ENCODE assay signal across 8 cellular contexts in the genomic region with DNA sequence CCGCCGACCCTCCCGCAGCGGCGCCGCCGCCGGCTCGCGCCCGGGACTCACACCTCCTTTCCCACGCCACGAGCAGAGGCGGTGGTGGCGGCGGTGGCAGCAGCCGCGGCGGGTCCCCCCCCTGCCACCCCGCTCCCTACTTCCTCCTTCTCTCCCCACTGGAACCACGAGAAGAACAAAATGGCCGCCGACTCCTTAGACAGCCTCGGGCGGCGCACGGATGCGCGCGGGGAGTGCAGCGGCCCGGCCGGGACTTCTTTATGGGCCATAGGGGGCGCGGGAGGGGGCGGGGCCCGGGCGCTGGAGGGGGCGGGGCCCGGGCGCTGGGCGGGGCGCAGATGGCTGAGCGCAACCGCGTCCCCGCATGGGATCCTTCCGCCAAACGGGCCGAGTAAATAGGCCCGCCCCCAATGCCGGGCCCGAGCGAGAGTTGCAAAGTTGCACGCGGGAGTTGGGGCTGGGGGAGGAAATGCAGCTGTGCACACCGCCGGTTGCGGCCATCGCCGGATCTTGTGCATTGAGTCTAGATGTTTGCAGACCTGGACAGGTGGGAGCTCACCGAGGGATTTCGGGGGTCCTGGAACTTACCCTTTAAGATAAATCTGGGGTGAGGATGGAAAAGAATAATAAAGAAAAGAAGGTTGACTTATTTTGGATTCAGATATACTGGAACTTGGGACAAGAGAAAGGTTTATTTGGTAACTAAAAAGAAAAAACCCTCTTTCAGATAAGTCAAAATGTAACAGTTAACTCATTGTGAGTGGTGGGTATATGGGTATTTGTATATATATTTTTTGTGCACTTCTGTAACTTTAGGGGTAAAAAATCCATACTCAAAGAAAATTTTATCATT. TPM values are rescaled to one million over a fixed set of nuclear protein-coding genes. Genes with fewer than 3 reads are reported as not detected.
DNase-seq lines count a peak whose midpoint lies in the region; ATAC-seq, FAIRE-seq and TF ChIP-seq lines count a peak whose summit lies in the region.

TSS of gene PPP1CC (minus strand) at position 174 of the 853 bp plus-strand sequence. CDS start 184 bp downstream, outside the sequence.

- peaks cover 47% of the 10 kb centered on the region for H3K79me2 ChIP-seq in Karpas-422 (ENCODE audit: low read length)

- intact Hi-C loops in esophagus squamous epithelium (cut with DNase I) = no loop called here

- H3K9me2 ChIP-seq in Karpas-422 (replicated peaks; ENCODE audit: insufficient read depth, low read length) = no peaks in the 10 kb centered on the region

- peak in 1 of 6 experiments; percentile 3 for TF ChIP-seq CTCF in esophagus squamous epithelium (IDR thresholded peaks at IDR 0.05)

- H3K4me1 Mint-ChIP-seq in activated T-cell treated with anti-CD3 and anti-CD28 coated beads, Interleukin-2, amount 50 U/mL, for 72 hours (ENCODE audit: low read depth) = peaks cover 45% of the 10 kb centered on the region

- peaks cover 41% of the 10 kb centered on the region for H4K20me1 ChIP-seq in Karpas-422 (ENCODE audit: insufficient read depth, low read depth, low read length)

- peak within 1 kb of the TSS; percentile 84 for H3K4me3 ChIP-seq in Karpas-422 (ENCODE audit: low read length)
- H3K4me3 ChIP-seq in esophagus squamous epithelium = peak within 1 kb of the TSS; percentile 78 to 98 (median 86)

- no peaks in the 10 kb centered on the region for H3K27me3 ChIP-seq in Karpas-422 (ENCODE audit: low read length)
- no peaks in the 10 kb centered on the region for H3K27me3 ChIP-seq in esophagus squamous epithelium

- H3K4me3 Mint-ChIP-seq in activated T-cell treated with anti-CD3 and anti-CD28 coated beads, Interleukin-2, amount 50 U/mL, for 72 hours = peak within 1 kb of the TSS; percentile 99 to 100

- peaks cover 42% of the 10 kb centered on the region for H3K4me1 ChIP-seq in Karpas-422 (ENCODE audit: low read length)
- H3K4me1 ChIP-seq in esophagus squamous epithelium = peaks cover 0 to 65% (median 38%) of the 10 kb centered on the region in 3 donors

- H3K27ac Mint-ChIP-seq in activated T-cell treated with anti-CD3 and anti-CD28 coated beads, Interleukin-2, amount 50 U/mL, for 72 hours = peak within 1 kb of the TSS; percentile 99

- H3K36me3 ChIP-seq in Karpas-422 (ENCODE audit: insufficient read depth, low read length) = peaks cover 13% of the 10 kb centered on the region; the same call in 1 of the 2 replicates
- H3K36me3 ChIP-seq in esophagus squamous epithelium = no peaks in the 10 kb centered on the region

- peak within 1 kb of the TSS; percentile 97 for H3K4me2 ChIP-seq in Karpas-422 (ENCODE audit: low read depth, low read length, poor library complexity, severe bottlenecking)

- peak within 1 kb of the TSS; percentile 94 for H3K9ac ChIP-seq in Karpas-422 (ENCODE audit: low read length)

- H3K27ac ChIP-seq in Karpas-422 (ENCODE audit: low read length) = peak within 1 kb of the TSS; percentile 76
- H3K27ac ChIP-seq in esophagus squamous epithelium = peak within 1 kb of the TSS; percentile 92 to 98 (median 94)

- FAIRE-seq in RCC 7860 (lab: Jason Lieb, UNC) = no peak

- H3K27me3 Mint-ChIP-seq in activated T-cell treated with anti-CD3 and anti-CD28 coated beads, Interleukin-2, amount 50 U/mL, for 72 hours (ENCODE audit: low read depth) = no peaks in the 10 kb centered on the region

- H3K9me3 Mint-ChIP-seq in activated T-cell treated with anti-CD3 and anti-CD28 coated beads, Interleukin-2, amount 50 U/mL, for 72 hours = no peaks in the 10 kb centered on the region

- TF ChIP-seq POLR2A in esophagus squamous epithelium (IDR thresholded peaks at IDR 0.05) = peak in 3 of 4 donors; percentile 17 to 85 (median 80)

- 0 to 1% methylated on average over 8 to 10 of the region's 63 CpGs for WGBS in esophagus squamous epithelium, 2 donors

- DNase-seq in DMS153 (lab: John Stamatoyannopoulos, UW) = peak; percentile 90
- peak; percentile 98 for DNase-seq in Karpas-422
- peak; percentile 79 for DNase-seq in RCC 7860 (ENCODE audit: low spot score)
- peak; percentile 93 to 94 for DNase-seq in activated T-cell treated with anti-CD3 and anti-CD28 coated beads, Interleukin-2, amount 50 U/mL, for 72 hours
- peak; percentile 62 for DNase-seq in esophagus squamous epithelium (lab: John Stamatoyannopoulos, UW)
- DNase-seq in myocyte (ENCODE audit: low read depth) = peak; percentile 95
- peak; percentile 86 to 89 for DNase-seq in stimulated activated CD8-positive, alpha-beta memory T cell treated with anti-CD3 and anti-CD28 coated beads, Interleukin-7, amount 100 ng/mL, for 4 hours (ENCODE audit: low read depth in 2 of 2)

- H3K9me3 ChIP-seq in Karpas-422 (ENCODE audit: low read length) (no peaks in the 10 kb centered on the region), esophagus squamous epithelium (no peaks in the 10 kb centered on the region)

- peaks cover 10 to 19% of the 10 kb centered on the region in 2 donors for H3K36me3 Mint-ChIP-seq in activated T-cell treated with anti-CD3 and anti-CD28 coated beads, Interleukin-2, amount 50 U/mL, for 72 hours (ENCODE audit: insufficient read depth in 2 of 2)

- H2AFZ ChIP-seq in Karpas-422 (ENCODE audit: low read length) = peak within 1 kb of the TSS; percentile 98

- peak; percentile 72 for ATAC-seq in GM21786 (IDR thresholded peaks at IDR 0.05; ENCODE audit: unreplicated experiment)
- ATAC-seq in activated T-cell treated with anti-CD3 and anti-CD28 coated beads, Interleukin-2, amount 50 U/mL, for 72 hours (replicated peaks in 1 of 2) = peak; percentile 87 to 90

RNA-seq across cellular contexts. Expression of gene PPP1CC, which starts in this region (rescaled TPM):
- 128 and 248 TPM in 2 replicates for total RNA-seq in Karpas-422 (2014; rRNA removed; shearing (Covaris generic); ENCODE audit: low replicate concordance)
- 100 to 1,000 TPM; 302 to 332 TPM for total RNA-seq in activated T-cell treated with anti-CD3 and anti-CD28 coated beads, Interleukin-2, amount 50 U/mL, for 72 hours
- 100 to 1,000 TPM in 3 of 4 donors, 10 to 100 TPM in 1; 55.3 to 127 (median 114) TPM for total RNA-seq in esophagus squamous epithelium
- 104 and 120 TPM in 2 replicates for total RNA-seq in myocyte
- 51.6 TPM for polyA plus RNA-seq in myocyte (2012)

Comparison
In these comparisons a context has a peak if more than half of its experiments do, and no peak if none do; other contexts are left out.
1. Peak in every context shown above with its lines: DNase-seq, ATAC-seq, H3K4me3 ChIP-seq and H3K27ac ChIP-seq.